ENCODE assay signal across 18 cellular contexts in genomic region chr6:33209856-33210255, GRCh38. TPM values are rescaled to one million over a fixed set of nuclear protein-coding genes. Genes with fewer than 3 reads are reported as not detected.
DNase-seq lines count a peak whose midpoint lies in the region; ATAC-seq and TF ChIP-seq lines count a peak whose summit lies in the region.
"Had no signal": no experiment of that assay in that cellular context is flagged by ENCODE, and none has a peak within 500 bp of the region (broad histone marks: within the 10 kb centered on the region; RNA-seq: fewer than 3 reads in every experiment).

No MANE protein-coding gene starts in this region.

- no peaks in the 10 kb centered on the region for H3K9me3 Mint-ChIP-seq in activated naive CD8-positive, alpha-beta T cell (ENCODE audit: low read depth)
- no peaks in the 10 kb centered on the region for H3K9me3 Mint-ChIP-seq in activated naive CD8-positive, alpha-beta T cell treated with anti-CD3 and anti-CD28 coated beads for 36 hours
- H3K9me3 Mint-ChIP-seq in T-cell (no peaks in the 10 kb centered on the region), endothelial cell (ENCODE audit: unreplicated experiment) (no peaks in the 10 kb centered on the region)
- H3K9me3 Mint-ChIP-seq in stimulated activated effector memory CD8-positive, alpha-beta T cell treated with anti-CD3 and anti-CD28 coated beads, Interleukin-12 subunit alpha, Interleukin-12 subunit beta, amount 100 ng/mL, for 72 hours, result no peaks in the 10 kb centered on the region
- H3K9me3 Mint-ChIP-seq: T-helper 2 cell treated with Interferon-gamma antibody and Interleukin-4, amounts not matched to agents 5 μg/mL and 100 μg/mL, for 36 hours had no signal

- no peaks in the 10 kb centered on the region for H3K36me3 Mint-ChIP-seq in activated naive CD8-positive, alpha-beta T cell
- H3K36me3 Mint-ChIP-seq in activated naive CD8-positive, alpha-beta T cell treated with anti-CD3 and anti-CD28 coated beads for 36 hours, result peaks cover 10% of the 10 kb centered on the region
- H3K36me3 Mint-ChIP-seq in T-cell (peaks cover 20% of the 10 kb centered on the region), endothelial cell (ENCODE audit: low read depth, unreplicated experiment) (peaks cover 28% of the 10 kb centered on the region)
- peaks cover 69% of the 10 kb centered on the region for H3K36me3 Mint-ChIP-seq in stimulated activated effector memory CD8-positive, alpha-beta T cell treated with anti-CD3 and anti-CD28 coated beads, Interleukin-12 subunit alpha, Interleukin-12 subunit beta, amount 100 ng/mL, for 72 hours

- H3K4me3 Mint-ChIP-seq in activated naive CD8-positive, alpha-beta T cell, result peak overlapping the region; percentile 93
- no peak overlapping the region for H3K4me3 Mint-ChIP-seq in activated naive CD8-positive, alpha-beta T cell treated with anti-CD3 and anti-CD28 coated beads for 36 hours
- peak overlapping the region in 2 of 3 donors; percentile 87 to 89 for H3K4me3 Mint-ChIP-seq in T-cell
- peak overlapping the region; percentile 97 for H3K4me3 Mint-ChIP-seq in endothelial cell (ENCODE audit: unreplicated experiment)
- H3K4me3 Mint-ChIP-seq in stimulated activated effector memory CD8-positive, alpha-beta T cell treated with anti-CD3 and anti-CD28 coated beads, Interleukin-12 subunit alpha, Interleukin-12 subunit beta, amount 100 ng/mL, for 72 hours, result peak overlapping the region; percentile 92

- TF ChIP-seq CTCF in endothelial cell (IDR thresholded peaks at IDR 0.05; ENCODE audit: unreplicated experiment), result no peak

- no peaks in the 10 kb centered on the region for H3K27me3 Mint-ChIP-seq in activated naive CD8-positive, alpha-beta T cell
- H3K27me3 Mint-ChIP-seq in activated naive CD8-positive, alpha-beta T cell treated with anti-CD3 and anti-CD28 coated beads for 36 hours, result peaks cover 5% of the 10 kb centered on the region
- H3K27me3 Mint-ChIP-seq in T-cell (peaks cover 10 to 25% of the 10 kb centered on the region in 2 donors), endothelial cell (ENCODE audit: unreplicated experiment) (peaks cover 34% of the 10 kb centered on the region)

- ATAC-seq in T-cell (replicated peaks in 1 of 4) (no peak), GM19023 (IDR thresholded peaks at IDR 0.05; ENCODE audit: unreplicated experiment) (no peak), GM18868 (IDR thresholded peaks at IDR 0.05; ENCODE audit: unreplicated experiment) (no peak)
- no peak for ATAC-seq in stimulated activated effector memory CD8-positive, alpha-beta T cell treated with anti-CD3 and anti-CD28 coated beads, Interleukin-12 subunit alpha, Interleukin-12 subunit beta, amount 100 ng/mL, for 72 hours
- ATAC-seq: activated CD4-positive, CD25-positive, alpha-beta regulatory T cell treated with anti-CD3 and anti-CD28 coated beads, Interleukin-2, amount 50 U/mL, for 24 hours; pancreas had no signal

- CTCF ChIA-PET in T-cell (lab: Charles Lee), result no interaction called here

- DNase-seq in activated naive CD8-positive, alpha-beta T cell treated with anti-CD3 and anti-CD28 coated beads for 36 hours, result no peak
- DNase-seq in T-cell (no peak), endothelial cell (ENCODE audit: low spot score) (no peak), NCI-H345 treated with DMSO at 0.1 percent for 48 hours (lab: John Stamatoyannopoulos, UW; ENCODE audit: unreplicated experiment) (no peak)
- no peak for DNase-seq in stimulated activated effector memory CD8-positive, alpha-beta T cell treated with anti-CD3 and anti-CD28 coated beads, Interleukin-12 subunit alpha, Interleukin-12 subunit beta, amount 100 ng/mL, for 72 hours (ENCODE audit: low spot score in 2 of 2)
- DNase-seq: colonic mucosa, foreskin fibroblast, NCI-H1048, NCI-H2081, NCI-H510A treated with DMSO at 0.1 percent for 48 hours, pancreas, Right ventricle myocardium superior had no signal

- no peak overlapping the region for H3K27ac Mint-ChIP-seq in activated naive CD8-positive, alpha-beta T cell
- H3K27ac Mint-ChIP-seq in activated naive CD8-positive, alpha-beta T cell treated with anti-CD3 and anti-CD28 coated beads for 36 hours, result no peak overlapping the region
- no peak overlapping the region for H3K27ac Mint-ChIP-seq in T-cell
- no peak overlapping the region for H3K27ac Mint-ChIP-seq in endothelial cell (ENCODE audit: unreplicated experiment)
- H3K27ac Mint-ChIP-seq in stimulated activated effector memory CD8-positive, alpha-beta T cell treated with anti-CD3 and anti-CD28 coated beads, Interleukin-12 subunit alpha, Interleukin-12 subunit beta, amount 100 ng/mL, for 72 hours, result peak overlapping the region; percentile 97

- POLR2A ChIA-PET in T-cell (lab: Charles Lee), result interaction anchor here in 1 of 2 donors (0.6 kb wide), 1 partner anchor 159 kb away, joined by 4 read pairs; no protein-coding TSS in a partner anchor

- H3K4me1 Mint-ChIP-seq in activated naive CD8-positive, alpha-beta T cell (ENCODE audit: low read depth), result peaks cover 51% of the 10 kb centered on the region
- H3K4me1 Mint-ChIP-seq in activated naive CD8-positive, alpha-beta T cell treated with anti-CD3 and anti-CD28 coated beads for 36 hours, result peaks cover 53% of the 10 kb centered on the region
- peaks cover 50 to 58% (median 50%) of the 10 kb centered on the region in 3 donors for H3K4me1 Mint-ChIP-seq in T-cell
- H3K4me1 Mint-ChIP-seq in endothelial cell (ENCODE audit: unreplicated experiment), result peaks cover 34% of the 10 kb centered on the region
- H3K4me1 Mint-ChIP-seq in stimulated activated effector memory CD8-positive, alpha-beta T cell treated with anti-CD3 and anti-CD28 coated beads, Interleukin-12 subunit alpha, Interleukin-12 subunit beta, amount 100 ng/mL, for 72 hours, result peaks cover 71% of the 10 kb centered on the region

RNA-seq across cellular contexts. Expression of gene RING1, which starts 1.6 kb away (rescaled TPM):
- total RNA-seq in activated naive CD8-positive, alpha-beta T cell treated with anti-CD3 and anti-CD28 coated beads for 36 hours, result 10 to 100 TPM; 35.3 to 35.8 TPM
- total RNA-seq in T-cell (10 to 100 TPM; 37.7 to 43.8 (median 42.6) TPM), endothelial cell (ENCODE audit: unreplicated experiment) (19.6 TPM)

RNA-seq across cellular contexts. Expression of gene HSD17B8, which starts 5.4 kb away (rescaled TPM):
- total RNA-seq in activated naive CD8-positive, alpha-beta T cell treated with anti-CD3 and anti-CD28 coated beads for 36 hours, result 10 to 100 TPM; 31.1 to 32.6 TPM
- total RNA-seq in T-cell (10 to 100 TPM; 13.9 to 27.7 (median 24.4) TPM), endothelial cell (ENCODE audit: unreplicated experiment) (6.5 TPM)
- total RNA-seq: ascending aorta had no signal

RNA-seq across cellular contexts. Expression of gene SLC39A7, which starts 9.2 kb away (rescaled TPM):
- 10 to 100 TPM; 51.0 to 55.6 TPM for total RNA-seq in activated naive CD8-positive, alpha-beta T cell treated with anti-CD3 and anti-CD28 coated beads for 36 hours
- total RNA-seq in T-cell, result 10 to 100 TPM; 19.1 to 44.0 (median 41.3) TPM
- total RNA-seq in endothelial cell (ENCODE audit: unreplicated experiment), result 108 TPM

RNA-seq across cellular contexts. Expression of gene RXRB, which starts 9.4 kb away (rescaled TPM):
- total RNA-seq in activated naive CD8-positive, alpha-beta T cell treated with anti-CD3 and anti-CD28 coated beads for 36 hours, result 10 to 100 TPM; 40.4 to 42.1 TPM
- 100 to 1,000 TPM in 2 of 5 donors, 10 to 100 TPM in 3; 65.5 to 104 (median 96.4) TPM for total RNA-seq in T-cell
- 35.8 TPM for total RNA-seq in endothelial cell (ENCODE audit: unreplicated experiment)

RNA-seq across cellular contexts. Expression of gene COL11A2, which starts 17.6 kb away (rescaled TPM):
- total RNA-seq in activated naive CD8-positive, alpha-beta T cell treated with anti-CD3 and anti-CD28 coated beads for 36 hours, result 1 to 10 TPM; 1.0 to 1.1 TPM
- total RNA-seq in T-cell (1 to 10 TPM; 1.3 to 9.7 (median 2.7) TPM), endothelial cell (ENCODE audit: unreplicated experiment) (127 TPM)
